ENCODE assay signal across 36 cellular contexts in genomic region chr9:97551308-97551707, GRCh38. TPM values are rescaled to one million over a fixed set of nuclear protein-coding genes. Genes with fewer than 3 reads are reported as not detected.
"Had no signal": no experiment of that assay in that cellular context is flagged by ENCODE, and none has a peak within 500 bp of the region (broad histone marks: within the 10 kb centered on the region; RNA-seq: fewer than 3 reads in every experiment).

No MANE protein-coding gene starts in this region.

- H3K9me3 ChIP-seq: MG63 had no signal

- DNase-seq: Karpas-422, Kasumi-1, KG1, MG63, MM.1S, MV-4-11, NCI-H1048, NCI-H1092, NCI-H1092 treated with DMSO at 0.1 percent for 48 hours, NCI-H1105, NCI-H1105 treated with DMSO at 0.1 percent for 48 hours, NCI-H1417, NCI-H1417 treated with DMSO at 0.1 percent for 48 hours, NCI-H1436, NCI-H1436 treated with DMSO at 0.1 percent for 48 hours, NCI-H146, NCI-H1694, NCI-H1694 treated with DMSO at 0.1 percent for 48 hours, NCI-H187, NCI-H187 treated with DMSO at 0.1 percent for 48 hours, NCI-H1930, NCI-H2029, NCI-H2029 treated with DMSO at 0.1 percent for 48 hours, NCI-H2081, NCI-H2081 treated with DMSO at 0.1 percent for 48 hours, NCI-H2107, NCI-H2171, NCI-H2171 treated with DMSO at 0.1 percent for 48 hours, NCI-H2227 treated with DMSO at 0.1 percent for 48 hours, NCI-H226, NCI-H345, NCI-H446, NCI-H446 treated with DMSO at 0.1 percent for 48 hours, NCI-H510A had no signal

- H3K4me2 ChIP-seq: KMS-11 had no signal

- H3K27ac ChIP-seq: KMS-11 had no signal

- H3K9ac ChIP-seq: KMS-11 had no signal

- H3K4me3 ChIP-seq: MG63 had no signal

- H3K36me3 ChIP-seq: MG63 had no signal

RNA-seq across cellular contexts. Expression of gene TMOD1, which starts 49.8 kb away (rescaled TPM):
- total RNA-seq: LHCN-M2 had no signal
